18 cellular contexts compared by ENCODE assay signal in genomic region chr18:70425236-70425635, GRCh38.
DNase-seq lines count a peak whose midpoint lies in the region; ATAC-seq, FAIRE-seq and TF ChIP-seq lines count a peak whose summit lies in the region.
"Had no signal": no experiment of that assay in that cellular context is flagged by ENCODE, and none has a peak within 500 bp of the region (broad histone marks: within the 10 kb centered on the region; RNA-seq: fewer than 3 reads in every experiment).

No MANE protein-coding gene starts in this region.

- H3K9me3 Mint-ChIP-seq in HFFc6, result 0 out of 2 replicates have a peak, but pooled peaks cover 5% of the 10 kb centered on the region
- H3K9me3 Mint-ChIP-seq: CD8-positive, alpha-beta memory T cell; H9 had no signal

- ATAC-seq in A549 (no peak), IMR-90 (ENCODE audit: low read depth) (no peak), Panc1 (no peak)

- no peaks in the 10 kb centered on the region for H4K20me1 ChIP-seq in IMR-90 (ENCODE audit: insufficient read depth, low read length)
- H4K20me1 ChIP-seq: BLaER1 treated with 17β-estradiol and CSF1 and Interleukin-3, amounts not matched to agents 10 nM and 100 nM had no signal

- H2BK120ac ChIP-seq in IMR-90 (ENCODE audit: low read depth, low read length), result no peak overlapping the region; the same call in 1 of the 2 replicates

- H3K4ac ChIP-seq in IMR-90 (ENCODE audit: low read depth, low read length), result no peak overlapping the region

- peak overlapping the region; percentile 93 to 100 for H3K27ac ChIP-seq in A549
- no peak overlapping the region for H3K27ac ChIP-seq in IMR-90 (ENCODE audit: insufficient read depth, low read length)
- H3K27ac ChIP-seq in Panc1 (ENCODE audit: low read length), result peak overlapping the region; percentile 100
- H3K27ac ChIP-seq in epithelial cell of prostate, result peak overlapping the region; percentile 97
- H3K27ac ChIP-seq: 22Rv1, KMS-11 had no signal

- peaks cover 0 to 6% of the 10 kb centered on the region in 2 experiments; a peak in 1 of 4 replicates for H3K79me1 ChIP-seq in IMR-90 (ENCODE audit: low read depth in 1 of 2, low read length in 2 of 2)

- H3K27me3 Mint-ChIP-seq in HFFc6 (ENCODE audit: insufficient read depth), result no peaks in the 10 kb centered on the region; the same call in none of the 2 replicates

- H2AK5ac ChIP-seq in IMR-90 (ENCODE audit: low read depth, low read length), result no peak overlapping the region

- dilution Hi-C loops in IMR-90 (cut with HindIII; ENCODE audit: low sequenced_read_pairs, unreplicated experiment), result loop anchor here (25.0 kb wide), 1 partner anchor 238 kb away; no protein-coding TSS in a partner anchor

- no peak for TF ChIP-seq RAD21 in A549 (conservative IDR thresholded peaks at IDR 0.05 in 1 of 2, IDR thresholded peaks at IDR 0.05 in 1 of 2)
- no peak for TF ChIP-seq RAD21 in IMR-90 (IDR thresholded peaks at IDR 0.05; ENCODE audit: low read length)

- H3K36me3 Mint-ChIP-seq in HFFc6 (ENCODE audit: low read depth), result peaks cover 4% of the 10 kb centered on the region
- H3K36me3 Mint-ChIP-seq: CD8-positive, alpha-beta memory T cell had no signal

- 91% methylated on average over 3 of the region's 3 CpGs for WGBS in A549 (ENCODE audit: missing lambda C conversion rate)
- no CpG with 5 or more reads among the region's 3 CpGs for WGBS in IMR-90 (ENCODE audit: extremely low coverage in 2 of 2, insufficient read length in 1 of 2), 2 experiments

- peaks cover 24% of the 10 kb centered on the region for H3K9me3 ChIP-seq in A549
- peaks cover 3% of the 10 kb centered on the region; the same call in 1 of the 2 replicates for H3K9me3 ChIP-seq in IMR-90 (ENCODE audit: control insufficient read depth, insufficient read depth, low read length)
- H3K9me3 ChIP-seq in Panc1 (ENCODE audit: control insufficient read depth, insufficient read depth, low read depth, low read length), result no peaks in the 10 kb centered on the region

- no peak overlapping the region for H3K56ac ChIP-seq in IMR-90 (ENCODE audit: extremely low read depth, insufficient read depth, low read length)

- H3K4me3 ChIP-seq in A549 (no peak overlapping the region), IMR-90 (ENCODE audit: insufficient read depth, low read depth, low read length) (no peak overlapping the region), Panc1 (ENCODE audit: low read depth in 2 of 2, low read length in 2 of 2) (no peak overlapping the region)
- H3K4me3 ChIP-seq: BLaER1 treated with 17β-estradiol and CSF1 and Interleukin-3, amounts not matched to agents 10 nM and 100 nM had no signal

- TF ChIP-seq EP300 in A549 (IDR thresholded peaks at IDR 0.05), result no peak

- peaks cover 66% of the 10 kb centered on the region for H3K4me1 Mint-ChIP-seq in HFFc6 (ENCODE audit: low read depth)
- H3K4me1 Mint-ChIP-seq: CD8-positive, alpha-beta memory T cell had no signal

- no peak overlapping the region for H3K14ac ChIP-seq in IMR-90 (replicated peaks; ENCODE audit: low read depth, low read length)

- H2AFZ ChIP-seq in IMR-90 (replicated peaks; ENCODE audit: low read length, poor library complexity), result no peak overlapping the region

- no peak overlapping the region for H4K5ac ChIP-seq in IMR-90 (ENCODE audit: low read depth, low read length)

- no peak for TF ChIP-seq POLR2A in A549 (IDR thresholded peaks at IDR 0.05; ENCODE audit: low read length)
- no peak for TF ChIP-seq POLR2A in IMR-90 (IDR thresholded peaks at IDR 0.05; ENCODE audit: low read depth, low read length)

- H2BK15ac ChIP-seq in IMR-90 (ENCODE audit: low read depth, low read length), result 0 out of 3 replicates have a peak overlapping the region, but pooled peaks have one; percentile 23

- POLR2A ChIA-PET in A549 (lab: Yijun Ruan, JAX), result no interaction called here
- POLR2A ChIA-PET in IMR-90 (lab: Charles Lee; ENCODE audit: unreplicated experiment), result no interaction called here
- POLR2A ChIA-PET in Panc1 (lab: Charles Lee), result no interaction called here

- H2BK5ac ChIP-seq in IMR-90 (ENCODE audit: low read depth, low read length, poor library complexity, severe bottlenecking), result no peak overlapping the region

- no peak overlapping the region for H3K23ac ChIP-seq in IMR-90 (ENCODE audit: low read depth, low read length)

- H3K4me1 ChIP-seq in A549 (peaks cover 47% of the 10 kb centered on the region), IMR-90 (ENCODE audit: control insufficient read depth, insufficient read depth, low read length) (peaks cover 6% of the 10 kb centered on the region), Panc1 (ENCODE audit: control insufficient read depth, insufficient read depth, low read length) (peaks cover 36% of the 10 kb centered on the region)

- FAIRE-seq in A549 (lab: Jason Lieb, UNC), result no peak
- FAIRE-seq: H1 had no signal

- CTCF ChIA-PET in A549 (lab: Yijun Ruan, JAX) (no interaction called here), IMR-90 (lab: Yijun Ruan, JAX) (interaction anchor here (2.5 kb wide), 1 partner anchor 9 kb away, joined by 8 read pairs; no protein-coding TSS in a partner anchor), Panc1 (lab: Charles Lee) (no interaction called here)

- no peak overlapping the region for H4K8ac ChIP-seq in IMR-90 (ENCODE audit: low read depth in 2 of 2, low read length in 2 of 2)

- H3K9me1 ChIP-seq in IMR-90 (ENCODE audit: insufficient read depth, low read length), result peaks cover 4% of the 10 kb centered on the region

- H3K18ac ChIP-seq in IMR-90 (ENCODE audit: low read depth, low read length), result no peak overlapping the region

- in situ Hi-C loops in IMR-90 (cut with MboI; ENCODE audit: low sequenced_read_pairs), result no loop called here
- in situ Hi-C loops in Panc1 (cut with HindIII; ENCODE audit: low pct_unique_long_range_greater_than_20kb, low sequenced_read_pairs), result no loop called here

- no peak overlapping the region for H3K9ac ChIP-seq in IMR-90 (ENCODE audit: low read depth, low read length)
- H3K9ac ChIP-seq: BLaER1 treated with 17β-estradiol and CSF1 and Interleukin-3, amounts not matched to agents 10 nM and 100 nM; KMS-11 had no signal

- H3K4me2 ChIP-seq in A549 (no peak overlapping the region), IMR-90 (ENCODE audit: low read depth, low read length) (no peak overlapping the region)
- H3K4me2 ChIP-seq: KMS-11 had no signal

- no peak overlapping the region for H2AK9ac ChIP-seq in IMR-90 (replicated peaks; ENCODE audit: low read depth, low read length, poor library complexity)

- intact Hi-C loops in IMR-90 (cut with micrococcal nuclease), result no loop called here
- intact Hi-C loops in Panc1 (cut with micrococcal nuclease; ENCODE audit: unreplicated experiment), result no loop called here

- H2BK20ac ChIP-seq in IMR-90 (ENCODE audit: low read depth, low read length), result no peak overlapping the region

- no TSS peak for BruUV-seq in IMR-90 (replicated peaks; lab: Mats Ljungman, UMichigan)
- no TSS peak for BruUV-seq in Panc1 (replicated peaks; lab: Mats Ljungman, UMichigan)

- H4K91ac ChIP-seq in IMR-90 (ENCODE audit: insufficient read depth, low read depth, low read length), result no peak overlapping the region

- H3K27me3 ChIP-seq in IMR-90 (ENCODE audit: control insufficient read depth, insufficient read depth, low read length), result no peaks in the 10 kb centered on the region
- no peaks in the 10 kb centered on the region for H3K27me3 ChIP-seq in Panc1 (ENCODE audit: control insufficient read depth, insufficient read depth, low read length)
- H3K27me3 ChIP-seq: BLaER1 treated with 17β-estradiol and CSF1 and Interleukin-3, amounts not matched to agents 10 nM and 100 nM had no signal

- DNase-seq in A549 (ENCODE audit: low read depth in 1 of 2, low spot score in 1 of 2), result no peak
- no peak for DNase-seq in IMR-90
- no peak for DNase-seq in Panc1 (ENCODE audit: low read depth, low spot score)
- DNase-seq in epithelial cell of prostate (ENCODE audit: low read depth, low spot score), result no peak
- DNase-seq in HFFc6, result no peak
- no peak for DNase-seq in NCI-H1436 treated with DMSO at 0.1 percent for 48 hours (lab: John Stamatoyannopoulos, UW)
- DNase-seq in foreskin melanocyte, result no peak
- DNase-seq: CD8-positive, alpha-beta memory T cell; COR-L47; DMS153; DMS79; GDM1; H9 had no signal

- H3K27ac Mint-ChIP-seq in HFFc6, result no peak overlapping the region
- H3K27ac Mint-ChIP-seq: B cell; CD8-positive, alpha-beta memory T cell; H9 had no signal

- TF ChIP-seq CTCF in A549 (IDR thresholded peaks at IDR 0.05) (no peak), IMR-90 (conservative IDR thresholded peaks at IDR 0.05; ENCODE audit: low read depth, low read length) (no peak), Panc1 (IDR thresholded peaks at IDR 0.05) (no peak), HFFc6 (IDR thresholded peaks at IDR 0.05) (no peak)

- no peak overlapping the region for H3K4me3 Mint-ChIP-seq in HFFc6
- H3K4me3 Mint-ChIP-seq: B cell; CD8-positive, alpha-beta memory T cell; H9 had no signal

- H3K36me3 ChIP-seq in IMR-90 (ENCODE audit: control insufficient read depth, insufficient read depth, low read length) (no peaks in the 10 kb centered on the region), Panc1 (ENCODE audit: control insufficient read depth, insufficient read depth, low read length) (no peaks in the 10 kb centered on the region)
- H3K36me3 ChIP-seq: BLaER1 treated with 17β-estradiol and CSF1 and Interleukin-3, amounts not matched to agents 10 nM and 100 nM had no signal

TF ChIP-seq in A549, 52 proteins besides CTCF, POLR2A, EP300 and RAD21 (continues in another document):
- no peak for TF ChIP-seq NR3C1 (IDR thresholded peaks at IDR 0.05)
- TF ChIP-seq EHMT2 (IDR thresholded peaks at IDR 0.05; ENCODE audit: low read depth), result no peak
- no peak for TF ChIP-seq HDAC2 (IDR thresholded peaks at IDR 0.05)
- no peak for TF ChIP-seq POLR2AphosphoS2 (conservative IDR thresholded peaks at IDR 0.05; ENCODE audit: low read length)
- no peak for TF ChIP-seq E2F6 (IDR thresholded peaks at IDR 0.05; ENCODE audit: borderline replicate concordance, low read depth)

TF ChIP-seq in IMR-90, 13 proteins besides CTCF, POLR2A, EP300 and RAD21:
- TF ChIP-seq MAFK (IDR thresholded peaks at IDR 0.05; ENCODE audit: low read depth, low read length) (no peak), FOS (IDR thresholded peaks at IDR 0.05; ENCODE audit: low read depth, low read length) (no peak), SMC3 (IDR thresholded peaks at IDR 0.05; ENCODE audit: low read depth, low read length) (no peak), USF2 (IDR thresholded peaks at IDR 0.05; ENCODE audit: low read depth, low read length) (no peak), BHLHE40 (IDR thresholded peaks at IDR 0.05; ENCODE audit: low read depth, low read length) (no peak)
